10 cellular contexts compared by ENCODE assay signal in the genomic region with DNA sequence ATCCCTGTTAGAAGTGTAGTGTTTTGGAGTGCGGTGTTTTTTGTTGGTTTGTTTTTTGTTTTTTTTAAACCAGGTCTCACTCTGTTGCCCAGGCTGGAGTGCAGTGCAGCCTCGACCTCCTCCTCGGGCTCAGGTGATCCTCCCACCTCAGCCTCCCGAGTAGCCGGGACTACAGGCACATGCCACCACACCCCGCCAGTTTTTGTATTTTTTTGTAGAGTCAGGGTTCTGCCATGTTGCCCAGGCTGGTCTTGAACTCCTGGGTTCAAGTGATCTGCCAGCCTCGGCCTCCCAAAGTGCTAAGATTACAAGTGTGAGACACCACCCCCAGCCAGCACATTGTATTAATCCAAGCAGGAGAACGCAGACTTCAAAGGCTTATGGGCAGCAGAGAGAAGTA. TPM values are rescaled to one million over a fixed set of nuclear protein-coding genes. Genes with fewer than 3 reads are reported as not detected.
DNase-seq lines count a peak whose midpoint lies in the region; ATAC-seq and TF ChIP-seq lines count a peak whose summit lies in the region.
"Had no signal": no experiment of that assay in that cellular context is flagged by ENCODE, and none has a peak within 500 bp of the region (broad histone marks: within the 10 kb centered on the region; RNA-seq: fewer than 3 reads in every experiment).

No MANE protein-coding gene starts in this region.

- intact Hi-C loops in mammary epithelial cell (cut with micrococcal nuclease) = no loop called here

- H3K27me3 Mint-ChIP-seq in T-helper 2 cell treated with Interferon-gamma antibody and Interleukin-4, amounts not matched to agents 5 μg/mL and 100 μg/mL, for 36 hours (ENCODE audit: low read depth) = no peaks in the 10 kb centered on the region
- H3K27me3 Mint-ChIP-seq in osteocyte (ENCODE audit: unreplicated experiment) = no peaks in the 10 kb centered on the region

- no peak for ATAC-seq in HG02610 (IDR thresholded peaks at IDR 0.05; ENCODE audit: unreplicated experiment)
- ATAC-seq: left lung had no signal

- peak overlapping the region; percentile 81 for H2AFZ ChIP-seq in mammary epithelial cell (ENCODE audit: low read depth, low read length)

- dilution Hi-C loops in mammary epithelial cell (cut with HindIII; ENCODE audit: low sequenced_read_pairs) = no loop called here

- CTCF ChIA-PET in mammary epithelial cell (lab: Charles Lee; ENCODE audit: low non-redundant PET) = interaction anchor here (1.2 kb wide), 1 partner anchor 9 kb away, joined by 3 read pairs; no protein-coding TSS in a partner anchor

- BruUV-seq in mammary epithelial cell (replicated peaks; lab: Mats Ljungman, UMichigan) = no TSS peak

- WGBS in mammary epithelial cell (ENCODE audit: low coverage, missing lambda C conversion rate) = 94% methylated on average over 7 of the region's 8 CpGs

- H3K9ac ChIP-seq in mammary epithelial cell (ENCODE audit: insufficient read depth, low read length) = no peak overlapping the region

- TF ChIP-seq CTCF in NB4 (IDR thresholded peaks at IDR 0.05; ENCODE audit: low read depth, low read length) (no peak), mammary epithelial cell (conservative IDR thresholded peaks at IDR 0.05 in 1 of 2, IDR thresholded peaks at IDR 0.05 in 1 of 2; ENCODE audit: extremely low read depth in 1 of 2, insufficient read depth in 1 of 2, low read depth in 1 of 2, low read length in 2 of 2) (no peak), osteocyte (IDR thresholded peaks at IDR 0.05) (no peak)

- no peaks in the 10 kb centered on the region for H3K27me3 ChIP-seq in mammary epithelial cell (ENCODE audit: insufficient read depth, low read length)
- H3K27me3 ChIP-seq: left lung had no signal

- H3K79me2 ChIP-seq in mammary epithelial cell (ENCODE audit: insufficient read depth, low read length) = peaks cover 38% of the 10 kb centered on the region

- no peaks in the 10 kb centered on the region for H4K20me1 ChIP-seq in mammary epithelial cell (ENCODE audit: insufficient read depth, low read length)

- no peaks in the 10 kb centered on the region for H3K9me3 Mint-ChIP-seq in T-helper 2 cell treated with Interferon-gamma antibody and Interleukin-4, amounts not matched to agents 5 μg/mL and 100 μg/mL, for 36 hours
- H3K9me3 Mint-ChIP-seq in osteocyte (ENCODE audit: unreplicated experiment) = no peaks in the 10 kb centered on the region

- TF ChIP-seq POLR2A in NB4 (IDR thresholded peaks at IDR 0.05; ENCODE audit: extremely low read depth, insufficient read length) = no peak

- peak overlapping the region; percentile 83 for H3K4me2 ChIP-seq in mammary epithelial cell (ENCODE audit: insufficient read depth, low read depth, low read length)

- H3K4me1 ChIP-seq in mammary epithelial cell (ENCODE audit: insufficient read depth, low read length) = peaks cover 24% of the 10 kb centered on the region

- H3K36me3 Mint-ChIP-seq in T-helper 2 cell treated with Interferon-gamma antibody and Interleukin-4, amounts not matched to agents 5 μg/mL and 100 μg/mL, for 36 hours (ENCODE audit: low read depth) = peaks cover 26% of the 10 kb centered on the region
- H3K36me3 Mint-ChIP-seq in osteocyte (ENCODE audit: unreplicated experiment) = peaks cover 4% of the 10 kb centered on the region

- DNase-seq in T-helper 2 cell treated with Interferon-gamma antibody and Interleukin-4, amounts not matched to agents 5 μg/mL and 100 μg/mL, for 36 hours (ENCODE audit: low spot score) = no peak
- no peak for DNase-seq in T-helper 2 cell
- DNase-seq in NB4 (ENCODE audit: low read depth) = no peak
- no peak for DNase-seq in mammary epithelial cell
- DNase-seq in osteocyte (ENCODE audit: extremely low spot score, unreplicated experiment) = no peak
- no peak for DNase-seq in effector CD4-positive, alpha-beta T cell
- no peak for DNase-seq in HPDE6-E6E7 (ENCODE audit: extremely low spot score)
- DNase-seq: cerebellar nuclear complex, left lung had no signal

- H3K36me3 ChIP-seq in mammary epithelial cell (ENCODE audit: insufficient read depth, low read length) = peaks cover under 1% of the 10 kb centered on the region
- H3K36me3 ChIP-seq: left lung had no signal

- peak overlapping the region; percentile 80 for H3K4me3 Mint-ChIP-seq in T-helper 2 cell treated with Interferon-gamma antibody and Interleukin-4, amounts not matched to agents 5 μg/mL and 100 μg/mL, for 36 hours
- H3K4me3 Mint-ChIP-seq in osteocyte (ENCODE audit: unreplicated experiment) = peak overlapping the region; percentile 84

- H3K27ac ChIP-seq in mammary epithelial cell (ENCODE audit: insufficient read depth, low read depth, low read length) = no peak overlapping the region

- in situ Hi-C loops in mammary epithelial cell (cut with MboI; ENCODE audit: low sequenced_read_pairs in 2 of 2) = no loop called here

- H3K4me3 ChIP-seq in NB4 (ENCODE audit: low read depth, low read length) (peak overlapping the region; percentile 69), mammary epithelial cell (replicated peaks in 1 of 3; ENCODE audit: insufficient read depth in 1 of 3, low read depth in 2 of 3, low read length in 3 of 3) (no peak overlapping the region)

- peak overlapping the region; percentile 65 for H3K27ac Mint-ChIP-seq in T-helper 2 cell treated with Interferon-gamma antibody and Interleukin-4, amounts not matched to agents 5 μg/mL and 100 μg/mL, for 36 hours
- H3K27ac Mint-ChIP-seq in osteocyte (ENCODE audit: unreplicated experiment) = no peak overlapping the region

- peaks cover 34% of the 10 kb centered on the region for H3K4me1 Mint-ChIP-seq in T-helper 2 cell treated with Interferon-gamma antibody and Interleukin-4, amounts not matched to agents 5 μg/mL and 100 μg/mL, for 36 hours (ENCODE audit: low read depth)
- peaks cover 30% of the 10 kb centered on the region for H3K4me1 Mint-ChIP-seq in osteocyte (ENCODE audit: unreplicated experiment)

- no peaks in the 10 kb centered on the region for H3K9me3 ChIP-seq in mammary epithelial cell (replicated peaks; ENCODE audit: insufficient read depth, low read length)
- H3K9me3 ChIP-seq: left lung had no signal

RNA-seq across cellular contexts. Expression of a gene that starts 1.3 kb away (rescaled TPM):
- total RNA-seq in mammary epithelial cell (10 to 100 TPM; 13.2 to 92.0 TPM), osteocyte (50.2 and 51.1 TPM in 2 replicates)
- polyA plus RNA-seq in mammary epithelial cell = 10.6 TPM
- polyA minus RNA-seq in mammary epithelial cell = 21.7 TPM
